In genomic region chr9:21919377-21920362, GRCh38 we compare ENCODE assay signal across 8 cellular contexts.
DNase-seq lines count a peak whose midpoint lies in the region; ATAC-seq and TF ChIP-seq lines count a peak whose summit lies in the region.

No MANE protein-coding gene starts in this region.

- no peak for TF ChIP-seq EP300 in SK-N-SH (IDR thresholded peaks at IDR 0.05; ENCODE audit: borderline replicate concordance in 1 of 2, low read depth in 1 of 2, low read length in 1 of 2)

- no peaks in the 10 kb centered on the region for H3F3A ChIP-seq in SK-N-SH (replicated peaks; ENCODE audit: insufficient read depth)

- H3K4me2 ChIP-seq in SK-N-SH = no peak overlapping the region; the same call in 1 of the 2 replicates

- H3K4me3 ChIP-seq in SK-N-SH (ENCODE audit: low read depth in 2 of 2, low read length in 1 of 2) = no peak overlapping the region
- H3K4me3 ChIP-seq in thyroid gland (replicated peaks in 1 of 3) = no peak overlapping the region

- no peaks in the 10 kb centered on the region for H3K9me2 ChIP-seq in SK-N-SH

- ATAC-seq in HG03064 (IDR thresholded peaks at IDR 0.05; ENCODE audit: low read depth, unreplicated experiment) (peak; percentile 85), foreskin keratinocyte (peak; percentile 50), HG03025 (IDR thresholded peaks at IDR 0.05; ENCODE audit: low FRiP score, unreplicated experiment) (no peak)

- H3K27ac ChIP-seq in SK-N-SH (ENCODE audit: low read depth in 2 of 2, low read length in 1 of 2) = no peak overlapping the region
- peak overlapping the region; percentile 15 for H3K27ac ChIP-seq in foreskin keratinocyte
- no peak overlapping the region for H3K27ac ChIP-seq in thyroid gland

- no peaks in the 10 kb centered on the region for H3K79me2 ChIP-seq in SK-N-SH (ENCODE audit: insufficient read depth)

- peaks cover 17% of the 10 kb centered on the region for H3K4me1 Mint-ChIP-seq in nephron progenitor cell

- H2AFZ ChIP-seq in SK-N-SH (ENCODE audit: low read depth) = no peak overlapping the region

- peaks cover 23% of the 10 kb centered on the region for H3K36me3 Mint-ChIP-seq in nephron progenitor cell (ENCODE audit: low read depth)

- CTCF ChIA-PET in SK-N-SH (lab: Yijun Ruan, JAX) = no interaction called here

- no peaks in the 10 kb centered on the region for H4K20me1 ChIP-seq in SK-N-SH (ENCODE audit: insufficient read depth)

- no peak overlapping the region for H3K9ac ChIP-seq in SK-N-SH

- TF ChIP-seq POLR2A in thyroid gland (IDR thresholded peaks at IDR 0.05) = no peak

- intact Hi-C loops in thyroid gland (cut with DNase I) = no loop called here

- WGBS in SK-N-SH (ENCODE audit: low lambda C conversion rate) = 22% methylated on average over 4 of the region's 4 CpGs
- WGBS in thyroid gland, 2 donors = 36 to 46% methylated on average over 4 of the region's 4 CpGs

- no peak for TF ChIP-seq RAD21 in SK-N-SH (IDR thresholded peaks at IDR 0.05; ENCODE audit: low read length)

- H3K36me3 ChIP-seq in SK-N-SH (replicated peaks in 1 of 2; ENCODE audit: control insufficient read depth in 1 of 2, insufficient read depth in 2 of 2, low read length in 1 of 2) (no peaks in the 10 kb centered on the region), thyroid gland (no peaks in the 10 kb centered on the region)

- H3K4me3 Mint-ChIP-seq in nephron progenitor cell = no peak overlapping the region

- no peaks in the 10 kb centered on the region for H3K4me1 ChIP-seq in SK-N-SH (ENCODE audit: control insufficient read depth in 1 of 2, insufficient read depth in 2 of 2, low read depth in 1 of 2, low read length in 1 of 2)
- peaks cover 12% of the 10 kb centered on the region for H3K4me1 ChIP-seq in foreskin keratinocyte
- H3K4me1 ChIP-seq in thyroid gland = no peaks in the 10 kb centered on the region

- TF ChIP-seq CTCF in SK-N-SH (IDR thresholded peaks at IDR 0.05) = no peak
- no peak for TF ChIP-seq CTCF in foreskin keratinocyte (conservative IDR thresholded peaks at IDR 0.05)
- TF ChIP-seq CTCF in nephron progenitor cell (IDR thresholded peaks at IDR 0.05) = no peak
- no peak for TF ChIP-seq CTCF in thyroid gland (IDR thresholded peaks at IDR 0.05)

- H3K27me3 ChIP-seq in SK-N-SH (ENCODE audit: insufficient read depth) = no peaks in the 10 kb centered on the region
- no peaks in the 10 kb centered on the region for H3K27me3 ChIP-seq in foreskin keratinocyte
- H3K27me3 ChIP-seq in thyroid gland = no peaks in the 10 kb centered on the region

- H3K27ac Mint-ChIP-seq in nephron progenitor cell = no peak overlapping the region

- peak; percentile 20 for DNase-seq in stimulated activated CD8-positive, alpha-beta memory T cell treated with anti-CD3 and anti-CD28 coated beads, Interleukin-12 subunit alpha, Interleukin-12 subunit beta, amount 100 ng/mL, for 1 hour (ENCODE audit: low read depth)
- DNase-seq in stimulated activated CD8-positive, alpha-beta memory T cell treated with anti-CD3 and anti-CD28 coated beads, Interleukin-4, amount 100 ng/mL, for 48 hours = no peak
- DNase-seq in SK-N-SH (peak; percentile 4), foreskin keratinocyte (peak; percentile 31 to 66), nephron progenitor cell (no peak), thyroid gland (no peak)

- POLR2A ChIA-PET in SK-N-SH (lab: Yijun Ruan, JAX) = no interaction called here

- H3K9me3 ChIP-seq in SK-N-SH = 0 out of 2 replicates have a peak, but pooled peaks cover 3% of the 10 kb centered on the region
- H3K9me3 ChIP-seq in thyroid gland = no peaks in the 10 kb centered on the region

- no peaks in the 10 kb centered on the region for H3K27me3 Mint-ChIP-seq in nephron progenitor cell (ENCODE audit: low read depth, poor library complexity)

- peaks cover 12% of the 10 kb centered on the region for H3K9me3 Mint-ChIP-seq in nephron progenitor cell

TF ChIP-seq in SK-N-SH, 30 proteins besides CTCF, POLR2A, EP300 and RAD21:
- TF ChIP-seq GABPA (IDR thresholded peaks at IDR 0.05; ENCODE audit: low read depth) (peak; percentile 20; the same call in 1 of the 2 replicates), RXRA (IDR thresholded peaks at IDR 0.05; ENCODE audit: borderline replicate concordance, low read depth) (no peak)

Comparison
In these comparisons a context has a peak if more than half of its experiments do, and no peak if none do; other contexts are left out.
1. DNase-seq: peak in stimulated activated CD8-positive, alpha-beta memory T cell treated with anti-CD3 and anti-CD28 coated beads, Interleukin-12 subunit alpha, Interleukin-12 subunit beta, amount 100 ng/mL, for 1 hour (single experiment), SK-N-SH (single experiment) and foreskin keratinocyte (2 of 2); none in stimulated activated CD8-positive, alpha-beta memory T cell treated with anti-CD3 and anti-CD28 coated beads, Interleukin-4, amount 100 ng/mL, for 48 hours (single experiment), nephron progenitor cell (single experiment) and thyroid gland (0 of 2).